In genomic region chr1:33930346-33931114, GRCh38 we compare ENCODE assay signal across 16 cellular contexts.
"Had no signal": no experiment of that assay in that cellular context is flagged by ENCODE, and none has a peak within 500 bp of the region (broad histone marks: within the 10 kb centered on the region; RNA-seq: fewer than 3 reads in every experiment).

No MANE protein-coding gene starts in this region.

- H3K4me2 ChIP-seq: neural progenitor cell had no signal

- H2AFZ ChIP-seq: neural progenitor cell had no signal

- H3K36me3 Mint-ChIP-seq: activated naive CD4-positive, alpha-beta T cell treated with anti-CD3 and anti-CD28 coated beads, Interleukin-2, amount 50 U/mL, for 72 hours; neural progenitor cell; stimulated activated effector memory CD8-positive, alpha-beta T cell treated with anti-CD3 and anti-CD28 coated beads, Interleukin-12 subunit alpha, Interleukin-12 subunit beta, amount 100 ng/mL, for 72 hours had no signal

- DNase-seq: activated CD4-positive, alpha-beta T cell treated with anti-CD3 and anti-CD28 coated beads for 1 hour; activated CD4-positive, alpha-beta T cell treated with anti-CD3 and anti-CD28 coated beads, Interleukin-2, amount 50 U/mL, for 4 hours; activated gamma-delta T cell; activated T-cell treated with anti-CD3 and anti-CD28 coated beads, Interleukin-2, amount 50 U/mL, for 72 hours; foreskin fibroblast; hypothalamus; islet precursor cell; mammary epithelial cell; sigmoid colon; stimulated activated CD4-positive, alpha-beta T cell treated with anti-CD3 and anti-CD28 coated beads, Interleukin-4, amount 100 ng/mL, for 24 hours had no signal

- ATAC-seq: activated naive CD4-positive, alpha-beta T cell treated with anti-CD3 and anti-CD28 coated beads, Interleukin-2, amount 50 U/mL, for 72 hours; activated T-cell treated with anti-CD3 and anti-CD28 coated beads, Interleukin-2, amount 50 U/mL, for 72 hours; left lobe of liver; stimulated activated effector memory CD8-positive, alpha-beta T cell treated with anti-CD3 and anti-CD28 coated beads, Interleukin-12 subunit alpha, Interleukin-12 subunit beta, amount 100 ng/mL, for 72 hours had no signal

- H3K36me3 ChIP-seq: neural progenitor cell, sigmoid colon, thoracic aorta had no signal

- H3K27ac Mint-ChIP-seq: activated naive CD4-positive, alpha-beta T cell treated with anti-CD3 and anti-CD28 coated beads, Interleukin-2, amount 50 U/mL, for 72 hours; activated T-cell treated with anti-CD3 and anti-CD28 coated beads, Interleukin-2, amount 50 U/mL, for 72 hours; neural progenitor cell; stimulated activated effector memory CD8-positive, alpha-beta T cell treated with anti-CD3 and anti-CD28 coated beads, Interleukin-12 subunit alpha, Interleukin-12 subunit beta, amount 100 ng/mL, for 72 hours; T-helper 1 cell treated with Interleukin-12 subunit alpha and Interleukin-12 subunit beta and Interleukin-4 antibody, amounts not matched to agents 30 μg/mL and 1 μg/mL, for 36 hours had no signal

- H3K4me1 ChIP-seq: neural progenitor cell, sigmoid colon had no signal

- H3K9me3 Mint-ChIP-seq: activated naive CD4-positive, alpha-beta T cell treated with anti-CD3 and anti-CD28 coated beads, Interleukin-2, amount 50 U/mL, for 72 hours; neural progenitor cell; T-helper 1 cell treated with Interleukin-12 subunit alpha and Interleukin-12 subunit beta and Interleukin-4 antibody, amounts not matched to agents 30 μg/mL and 1 μg/mL, for 36 hours had no signal

- H3K4me1 Mint-ChIP-seq: stimulated activated effector memory CD8-positive, alpha-beta T cell treated with anti-CD3 and anti-CD28 coated beads, Interleukin-12 subunit alpha, Interleukin-12 subunit beta, amount 100 ng/mL, for 72 hours had no signal

- H3K27me3 ChIP-seq: neural progenitor cell, sigmoid colon had no signal

- H3K4me3 ChIP-seq: neural progenitor cell, sigmoid colon, thoracic aorta had no signal

- H3K27ac ChIP-seq: neural progenitor cell, sigmoid colon, thoracic aorta had no signal

- H3K4me3 Mint-ChIP-seq: activated T-cell treated with anti-CD3 and anti-CD28 coated beads, Interleukin-2, amount 50 U/mL, for 72 hours; neural progenitor cell; stimulated activated effector memory CD8-positive, alpha-beta T cell treated with anti-CD3 and anti-CD28 coated beads, Interleukin-12 subunit alpha, Interleukin-12 subunit beta, amount 100 ng/mL, for 72 hours; T-helper 1 cell treated with Interleukin-12 subunit alpha and Interleukin-12 subunit beta and Interleukin-4 antibody, amounts not matched to agents 30 μg/mL and 1 μg/mL, for 36 hours had no signal

- H3K9me3 ChIP-seq: sigmoid colon, thoracic aorta had no signal
